12 cellular contexts compared by ENCODE assay signal in the genomic region with DNA sequence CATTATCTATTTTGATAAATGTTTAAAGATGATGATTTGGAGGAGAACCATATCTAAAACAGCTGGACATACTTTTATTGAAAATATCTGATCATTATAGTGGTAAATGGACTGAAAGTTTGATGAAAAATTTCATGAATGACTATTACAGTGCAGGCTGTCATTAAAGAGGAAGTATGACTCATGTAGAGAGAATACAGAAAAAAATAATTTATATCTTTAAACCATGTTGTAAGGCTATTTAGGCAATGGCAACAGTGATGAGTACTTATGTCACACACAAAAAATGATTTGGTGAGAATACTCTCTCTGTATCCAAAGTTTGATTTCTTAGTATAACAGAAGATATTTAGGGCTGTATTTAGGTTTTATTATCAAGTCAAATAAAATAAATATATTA. TPM values are rescaled to one million over a fixed set of nuclear protein-coding genes. Genes with fewer than 3 reads are reported as not detected.
A peak's percentile ranks its signal among the peaks of the same experiment; 100 is the strongest.
DNase-seq lines count a peak whose midpoint lies in the region; ATAC-seq and TF ChIP-seq lines count a peak whose summit lies in the region.
"Had no signal": no experiment of that assay in that cellular context is flagged by ENCODE, and none has a peak within 500 bp of the region (broad histone marks: within the 10 kb centered on the region; RNA-seq: fewer than 3 reads in every experiment).

No MANE protein-coding gene starts in this region.

- ATAC-seq in upper lobe of right lung: no peak

- H3K4me1 ChIP-seq in upper lobe of right lung: no peaks in the 10 kb centered on the region

- intact Hi-C loops in upper lobe of right lung (cut with DNase I): no loop called here
- intact Hi-C loops in dorsolateral prefrontal cortex (cut with DNase I): no loop called here

- no peaks in the 10 kb centered on the region for H3K27me3 ChIP-seq in upper lobe of right lung
- H3K27me3 ChIP-seq in dorsolateral prefrontal cortex: no peaks in the 10 kb centered on the region

- peak; percentile 63 for DNase-seq in EH (ENCODE audit: low read depth)
- DNase-seq in M059J (ENCODE audit: low read depth): peak; percentile 33
- peak; percentile 23 for DNase-seq in astrocyte of the spinal cord (ENCODE audit: low read depth, low spot score)
- peak; percentile 52 for DNase-seq in hepatic stellate cell (ENCODE audit: low spot score)
- DNase-seq in upper lobe of right lung: no peak
- no peak for DNase-seq in inferior parietal cortex (ENCODE audit: extremely low spot score)
- no peak for DNase-seq in DMS114 treated with DMSO at 0.1 percent for 48 hours (lab: John Stamatoyannopoulos, UW; ENCODE audit: unreplicated experiment)
- no peak for DNase-seq in dorsolateral prefrontal cortex
- DNase-seq: activated T-cell treated with anti-CD3 and anti-CD28 coated beads, Interleukin-2, amount 50 U/mL, for 48 hours; NCI-H1436; RPMI8226 had no signal

- H3K4me3 ChIP-seq in astrocyte of the spinal cord (ENCODE audit: low read depth, low read length) (no peak overlapping the region), upper lobe of right lung (no peak overlapping the region), dorsolateral prefrontal cortex (no peak overlapping the region)

- H3K9me3 ChIP-seq in upper lobe of right lung: no peaks in the 10 kb centered on the region

- no peak for TF ChIP-seq CTCF in astrocyte of the spinal cord (IDR thresholded peaks at IDR 0.05; ENCODE audit: low read depth, low read length)
- TF ChIP-seq CTCF in upper lobe of right lung (IDR thresholded peaks at IDR 0.05): no peak
- TF ChIP-seq CTCF in dorsolateral prefrontal cortex (IDR thresholded peaks at IDR 0.05 in 54 of 56, conservative IDR thresholded peaks at IDR 0.05 in 2 of 56; ENCODE audit: low read depth in 1 of 56, partially characterized antibody in 56 of 56): no peak

- in situ Hi-C loops in astrocyte of the spinal cord (cut with HindIII; ENCODE audit: low sequenced_read_pairs): no loop called here

- H3K27ac ChIP-seq in upper lobe of right lung: no peak overlapping the region
- H3K27ac ChIP-seq in dorsolateral prefrontal cortex: no peak overlapping the region
- H3K27ac ChIP-seq: C4-2B had no signal

- no peaks in the 10 kb centered on the region for H3K36me3 ChIP-seq in upper lobe of right lung

RNA-seq across cellular contexts. Expression of a gene that starts 3.9 kb away (rescaled TPM):
- 21.0 and 28.7 TPM in 2 replicates for total RNA-seq in M059J (2014; rRNA removed; shearing (Covaris generic))
- total RNA-seq in upper lobe of right lung (6.5 TPM), dorsolateral prefrontal cortex (100 to 1,000 TPM in 53 of 120 experiments, 10 to 100 TPM in 67; 28.5 to 141 (median 96.7) TPM)

Comparison
In these comparisons a context has a peak if more than half of its experiments do, and no peak if none do; other contexts are left out.
1. DNase-seq: peak in EH (single experiment), M059J (single experiment), astrocyte of the spinal cord (single experiment) and hepatic stellate cell (single experiment); none in upper lobe of right lung (single experiment), inferior parietal cortex (single experiment), DMS114 treated with DMSO at 0.1 percent for 48 hours (single experiment) and dorsolateral prefrontal cortex (0 of 10).